In genomic region chr21:33976082-33976979, GRCh38 we compare ENCODE assay signal across 9 cellular contexts.
DNase-seq lines count a peak whose midpoint lies in the region; ATAC-seq, FAIRE-seq and TF ChIP-seq lines count a peak whose summit lies in the region.
"Had no signal": no experiment of that assay in that cellular context is flagged by ENCODE, and none has a peak within 500 bp of the region (broad histone marks: within the 10 kb centered on the region; RNA-seq: fewer than 3 reads in every experiment).

No MANE protein-coding gene starts in this region.

- TF ChIP-seq CTCF in psoas muscle (IDR thresholded peaks at IDR 0.05) (no peak), D721Med (IDR thresholded peaks at IDR 0.05; ENCODE audit: insufficient read depth, missing control alignments) (no peak)

- peak overlapping the region; percentile 50 for H3K4me3 ChIP-seq in psoas muscle

- ATAC-seq in HG02884 (IDR thresholded peaks at IDR 0.05; ENCODE audit: unreplicated experiment): peak; percentile 37
- peak; percentile 72 to 87 (median 78) for ATAC-seq in psoas muscle

- H3K4me1 ChIP-seq in psoas muscle: peaks cover 13% of the 10 kb centered on the region

- WGBS in psoas muscle, 3 donors: 17 to 26% (median 18%) methylated on average over 14 of the region's 14 CpGs

- no peaks in the 10 kb centered on the region for H3K9me3 ChIP-seq in psoas muscle

- peak overlapping the region; percentile 86 for H3K27ac ChIP-seq in psoas muscle
- H3K27ac ChIP-seq: 22Rv1 had no signal

- FAIRE-seq in D721Med (lab: Jason Lieb, UNC): no peak

- DNase-seq in DMS 273 (lab: John Stamatoyannopoulos, UW; ENCODE audit: unreplicated experiment) (peak; percentile 23), DMS 273 treated with DMSO at 0.1 percent for 48 hours (lab: John Stamatoyannopoulos, UW) (no peak), NOMO-1 treated with dmso at 0.1 percent for 144 hours (lab: John Stamatoyannopoulos, UW; ENCODE audit: unreplicated experiment) (peak; percentile 83), activated T-cell treated with anti-CD3 and anti-CD28 coated beads for 1 hour (ENCODE audit: low read depth) (peak; percentile 30), fibroblast of gingiva (ENCODE audit: low read depth) (peak; percentile 85), psoas muscle (peak in 1 of 2 donors; percentile 33), D721Med (ENCODE audit: insufficient read length, low spot score) (no peak)

- H3K27me3 ChIP-seq in psoas muscle (ENCODE audit: insufficient read depth in 3 of 3, low read length in 2 of 3): no peaks in the 10 kb centered on the region

- no peaks in the 10 kb centered on the region for H3K36me3 ChIP-seq in psoas muscle (ENCODE audit: insufficient read depth in 1 of 2, low read depth in 1 of 2)

- intact Hi-C loops in psoas muscle (cut with DNase I): no loop called here

Comparison
In these comparisons a context has a peak if more than half of its experiments do, and no peak if none do; other contexts are left out.
1. DNase-seq: peak in DMS 273 (single experiment), NOMO-1 treated with dmso at 0.1 percent for 144 hours (single experiment), activated T-cell treated with anti-CD3 and anti-CD28 coated beads for 1 hour (single experiment) and fibroblast of gingiva (single experiment); none in DMS 273 treated with DMSO at 0.1 percent for 48 hours (single experiment) and D721Med (single experiment).